ENCODE assay signal across 2 cellular contexts in genomic region chr10:55287346-55287745, GRCh38.
TF ChIP-seq lines count a peak whose summit lies in the region.

No MANE protein-coding gene starts in this region.

TF ChIP-seq in HepG2, 621 proteins besides CTCF, POLR2A, EP300 and RAD21 (continued from another document):
- TF ChIP-seq ZNF326 (CRISPR knock-in tag; IDR thresholded peaks at IDR 0.05; ENCODE audit: borderline replicate concordance) (no peak), ZNF646 (CRISPR knock-in tag; IDR thresholded peaks at IDR 0.05) (no peak), MTF1 (CRISPR knock-in tag; IDR thresholded peaks at IDR 0.05) (no peak), SOX6 (IDR thresholded peaks at IDR 0.05) (no peak), SOX6 (CRISPR knock-in tag; IDR thresholded peaks at IDR 0.05) (no peak), RFXAP (CRISPR knock-in tag; IDR thresholded peaks at IDR 0.05; ENCODE audit: borderline replicate concordance) (no peak), BCL3 (CRISPR knock-in tag; IDR thresholded peaks at IDR 0.05) (no peak), ZNF432 (CRISPR knock-in tag; IDR thresholded peaks at IDR 0.05; ENCODE audit: borderline replicate concordance) (no peak), ZNF644 (CRISPR knock-in tag; IDR thresholded peaks at IDR 0.05; ENCODE audit: low read depth) (no peak)
TF ChIP-seq in HepG2: peak in this region for 0.

TF ChIP-seq in endothelial cell of umbilical vein, 7 proteins besides CTCF, POLR2A, EP300 and RAD21 (continued from another document):
- no peak for TF ChIP-seq EZH2 (IDR thresholded peaks at IDR 0.05; ENCODE audit: borderline replicate concordance, low read depth, low read length, severe bottlenecking)
- no peak for TF ChIP-seq POLR2AphosphoS5 (IDR thresholded peaks at IDR 0.05; ENCODE audit: insufficient read depth, low read depth, low read length)
- no peak for TF ChIP-seq MAX (IDR thresholded peaks at IDR 0.05; ENCODE audit: insufficient read depth, insufficient read length)
- no peak for TF ChIP-seq GATA2 (IDR thresholded peaks at IDR 0.05; ENCODE audit: insufficient read depth, insufficient read length, low read depth, low read length)
- TF ChIP-seq MYC (IDR thresholded peaks at IDR 0.05; ENCODE audit: low read depth, low read length): no peak
